7 cellular contexts compared by ENCODE assay signal in genomic region chrX:101408530-101408836, GRCh38. TPM values are rescaled to one million over a fixed set of nuclear protein-coding genes. Genes with fewer than 3 reads are reported as not detected.
A peak's percentile ranks its signal among the peaks of the same experiment; 100 is the strongest.
DNase-seq lines count a peak whose midpoint lies in the region; ATAC-seq and TF ChIP-seq lines count a peak whose summit lies in the region.

No MANE protein-coding gene starts in this region.

- H3K36me3 ChIP-seq in HCT116 (ENCODE audit: control insufficient read depth in 1 of 2, insufficient read depth in 2 of 2, low read length in 2 of 2) (peaks cover 3 to 8% of the 10 kb centered on the region in 2 experiments; a peak in 3 of 4 replicates), SK-N-SH (replicated peaks in 1 of 2; ENCODE audit: control insufficient read depth in 1 of 2, insufficient read depth in 2 of 2, low read length in 1 of 2) (peaks cover 14 to 18% of the 10 kb centered on the region in 2 experiments), gastroesophageal sphincter (peaks cover 0 to 15% of the 10 kb centered on the region in 2 donors), skeletal muscle satellite cell (ENCODE audit: insufficient read depth, low read length) (peaks cover 14% of the 10 kb centered on the region)

- peak; percentile 29 for ATAC-seq in HCT116
- ATAC-seq in gastroesophageal sphincter, result peak; percentile 1

- RAD21 ChIA-PET in HCT116 (lab: Charles Lee; ENCODE audit: low non-redundant PET in 1 of 2, low total read pairs in 2 of 2, uncharacterized antibody in 2 of 2, unreplicated experiment in 2 of 2), result no interaction called here

- BruUV-seq in HCT116 (replicated peaks; lab: Mats Ljungman, UMichigan), result TSS peak; percentile 68

- H2AFZ ChIP-seq in HCT116 (ENCODE audit: low read depth, low read length, poor library complexity, severe bottlenecking) (no peak overlapping the region), SK-N-SH (ENCODE audit: low read depth) (peak overlapping the region; percentile 54; the same call in 1 of the 2 replicates)

- peak overlapping the region; percentile 54 to 90 for H3K4me3 ChIP-seq in HCT116 (replicated peaks in 1 of 2; ENCODE audit: low read depth in 1 of 2, low read length in 2 of 2)
- H3K4me3 ChIP-seq in SK-N-SH (ENCODE audit: low read depth in 2 of 2, low read length in 1 of 2), result peak overlapping the region; percentile 83 to 88
- H3K4me3 ChIP-seq in gastroesophageal sphincter, result peak overlapping the region; percentile 63 to 95
- H3K4me3 ChIP-seq in skeletal muscle satellite cell (ENCODE audit: low read length), result peak overlapping the region; percentile 80

- H3K9ac ChIP-seq in HCT116 (ENCODE audit: low read length), result peak overlapping the region; percentile 91
- peak overlapping the region; percentile 91 for H3K9ac ChIP-seq in SK-N-SH
- peak overlapping the region; percentile 98 for H3K9ac ChIP-seq in skeletal muscle satellite cell (ENCODE audit: low read depth, low read length)

- WGBS in SK-N-SH (ENCODE audit: low lambda C conversion rate), result 2% methylated on average over 8 of the region's 8 CpGs
- WGBS in gastroesophageal sphincter (ENCODE audit: low coverage in 1 of 2), 2 donors, result 0 to 20% methylated on average over 1 to 3 of the region's 8 CpGs

- no peaks in the 10 kb centered on the region for H3K27me3 ChIP-seq in HCT116 (ENCODE audit: insufficient read depth, low read length)
- no peaks in the 10 kb centered on the region for H3K27me3 ChIP-seq in SK-N-SH (ENCODE audit: insufficient read depth)
- no peaks in the 10 kb centered on the region for H3K27me3 ChIP-seq in gastroesophageal sphincter
- H3K27me3 ChIP-seq in skeletal muscle satellite cell (ENCODE audit: control insufficient read depth, insufficient read depth, low read length), result no peaks in the 10 kb centered on the region

- TF ChIP-seq POLR2A in HCT116 (IDR thresholded peaks at IDR 0.05; ENCODE audit: borderline replicate concordance, extremely low read depth, insufficient read depth, insufficient read length) (no peak), gastroesophageal sphincter (IDR thresholded peaks at IDR 0.05) (no peak)

- intact Hi-C loops in HCT116 (cut with micrococcal nuclease), result no loop called here

- CTCF ChIA-PET in HCT116 (lab: Charles Lee), result no interaction called here
- CTCF ChIA-PET in SK-N-SH (lab: Yijun Ruan, JAX), result no interaction called here

- TF ChIP-seq RAD21 in HCT116 (IDR thresholded peaks at IDR 0.05; ENCODE audit: low read depth) (no peak), SK-N-SH (IDR thresholded peaks at IDR 0.05; ENCODE audit: low read length) (no peak)

- H3K9me2 ChIP-seq in HCT116 (ENCODE audit: insufficient read depth), result no peaks in the 10 kb centered on the region
- no peaks in the 10 kb centered on the region for H3K9me2 ChIP-seq in SK-N-SH

- H3K9me3 ChIP-seq in HCT116 (ENCODE audit: control insufficient read depth in 1 of 2, insufficient read depth in 1 of 2, low read depth in 1 of 2, low read length in 2 of 2), result no peaks in the 10 kb centered on the region
- H3K9me3 ChIP-seq in SK-N-SH, result no peaks in the 10 kb centered on the region
- H3K9me3 ChIP-seq in gastroesophageal sphincter, result no peaks in the 10 kb centered on the region
- H3K9me3 ChIP-seq in skeletal muscle satellite cell (replicated peaks; ENCODE audit: low read length), result no peaks in the 10 kb centered on the region

- no peaks in the 10 kb centered on the region for H3F3A ChIP-seq in SK-N-SH (replicated peaks; ENCODE audit: insufficient read depth)

- H3K27ac ChIP-seq in HCT116 (ENCODE audit: low read depth, low read length) (peak overlapping the region; percentile 71), SK-N-SH (ENCODE audit: low read depth in 2 of 2, low read length in 1 of 2) (peak overlapping the region; percentile 86 to 90), gastroesophageal sphincter (peak overlapping the region; percentile 90 to 99 (median 90))

- POLR2A ChIA-PET in HCT116 (lab: Charles Lee) (no interaction called here), SK-N-SH (lab: Yijun Ruan, JAX) (no interaction called here)

- TF ChIP-seq CTCF in HCT116 (IDR thresholded peaks at IDR 0.05 in 2 of 3, conservative IDR thresholded peaks at IDR 0.05 in 1 of 3; ENCODE audit: borderline replicate concordance in 1 of 3, insufficient read depth in 1 of 3, low read depth in 2 of 3, low read length in 2 of 3), result no peak
- peak; percentile 4; the same call in 1 of the 2 replicates for TF ChIP-seq CTCF in SK-N-SH (IDR thresholded peaks at IDR 0.05)
- TF ChIP-seq CTCF in gastroesophageal sphincter (IDR thresholded peaks at IDR 0.05), result peak in 1 of 4 experiments; percentile 34

- H3K4me1 ChIP-seq in HCT116 (ENCODE audit: control insufficient read depth in 1 of 2, insufficient read depth in 2 of 2, low read length in 2 of 2) (0 out of 4 replicates have a peak, but pooled peaks cover 0 to 3% of the 10 kb centered on the region in 2 experiments), SK-N-SH (ENCODE audit: control insufficient read depth in 1 of 2, insufficient read depth in 2 of 2, low read depth in 1 of 2, low read length in 1 of 2) (peaks cover 0 to 12% of the 10 kb centered on the region in 2 experiments; a peak in 2 of 4 replicates), gastroesophageal sphincter (peaks cover 0 to 56% (median 0%) of the 10 kb centered on the region in 3 donors), skeletal muscle satellite cell (ENCODE audit: control insufficient read depth, insufficient read depth, low read length) (no peaks in the 10 kb centered on the region)

- H3K4me2 ChIP-seq in HCT116 (ENCODE audit: low read length) (peak overlapping the region; percentile 80), SK-N-SH (peak overlapping the region; percentile 76), skeletal muscle satellite cell (ENCODE audit: low read length) (peak overlapping the region; percentile 84)

- no peak for DNase-seq in HCT116 (ENCODE audit: low read depth, low spot score)
- DNase-seq in SK-N-SH, result no peak
- no peak for DNase-seq in DMS114 treated with DMSO at 0.1 percent for 48 hours (lab: John Stamatoyannopoulos, UW; ENCODE audit: unreplicated experiment)
- no peak for DNase-seq in central memory CD4-positive, alpha-beta T cell
- no peak for DNase-seq in AG20443 (ENCODE audit: low spot score)

- H4K20me1 ChIP-seq in HCT116 (ENCODE audit: insufficient read depth) (no peaks in the 10 kb centered on the region), SK-N-SH (ENCODE audit: insufficient read depth) (peaks cover 20% of the 10 kb centered on the region; the same call in 1 of the 2 replicates)

- TF ChIP-seq EP300 in SK-N-SH (IDR thresholded peaks at IDR 0.05; ENCODE audit: borderline replicate concordance in 1 of 2, low read depth in 1 of 2, low read length in 1 of 2) (no peak), gastroesophageal sphincter (IDR thresholded peaks at IDR 0.05) (no peak)

- H3K79me2 ChIP-seq in HCT116 (ENCODE audit: insufficient read depth, low read length) (peaks cover 81% of the 10 kb centered on the region), SK-N-SH (ENCODE audit: insufficient read depth) (peaks cover 72% of the 10 kb centered on the region)

TF ChIP-seq in HCT116, 20 proteins besides CTCF, POLR2A, EP300 and RAD21:
- no peak for TF ChIP-seq SRF (IDR thresholded peaks at IDR 0.05; ENCODE audit: low read depth)

TF ChIP-seq in SK-N-SH, 30 proteins besides CTCF, POLR2A, EP300 and RAD21:
- TF ChIP-seq YY1 (IDR thresholded peaks at IDR 0.05; ENCODE audit: low read depth) (0 out of 2 replicates have a peak, but pooled peaks have one; percentile 4), USF2 (IDR thresholded peaks at IDR 0.05; ENCODE audit: borderline replicate concordance, low read depth, low read length) (no peak)
TF ChIP-seq in SK-N-SH: peak in this region for 1.

RNA-seq across cellular contexts. Expression of gene HNRNPH2, which starts 0.5 kb away (rescaled TPM):
- total RNA-seq in HCT116 (2021; ENCODE audit: unreplicated experiment) (49.8 TPM), gastroesophageal sphincter (10 to 100 TPM; 38.8 to 66.6 (median 62.1) TPM)
- 37.5 and 40.9 TPM in 2 replicates for polyA plus RNA-seq in HCT116 (2012)
- polyA plus RNA-seq in SK-N-SH (2012; rRNA removed), result 32.5 and 44.9 TPM in 2 replicates
- polyA plus RNA-seq in SK-N-SH (2012; cell fraction: cytosol; rRNA removed), result 56.7 and 75.5 TPM in 2 replicates
- 10.4 and 21.6 TPM in 2 replicates for polyA plus RNA-seq in SK-N-SH (2012; cell fraction: nucleus; rRNA removed)
- 39.1 and 47.1 TPM in 2 replicates for total RNA-seq in skeletal muscle satellite cell (2012; rRNA removed)

RNA-seq across cellular contexts. Expression of gene GLA, which starts 0.8 kb away (rescaled TPM):
- total RNA-seq in HCT116 (2021; ENCODE audit: unreplicated experiment) (40.8 TPM), gastroesophageal sphincter (10 to 100 TPM in 3 of 4 donors, 1 to 10 TPM in 1; 9.2 to 22.0 (median 16.1) TPM)
- 34.5 and 38.0 TPM in 2 replicates for polyA plus RNA-seq in HCT116 (2012)
- 20.4 and 29.5 TPM in 2 replicates for polyA plus RNA-seq in SK-N-SH (2012; rRNA removed)
- polyA plus RNA-seq in SK-N-SH (2012; cell fraction: cytosol; rRNA removed), result 20.5 and 21.6 TPM in 2 replicates
- polyA plus RNA-seq in SK-N-SH (2012; cell fraction: nucleus; rRNA removed), result 25.4 and 52.5 TPM in 2 replicates
- total RNA-seq in skeletal muscle satellite cell (2012; rRNA removed), result 38.5 and 42.4 TPM in 2 replicates

RNA-seq across cellular contexts. Expression of gene RPL36A, which starts 17.7 kb away (rescaled TPM):
- 360 TPM for total RNA-seq in HCT116 (2021; ENCODE audit: unreplicated experiment)
- polyA plus RNA-seq in HCT116 (2012), result 2,386 and 2,775 TPM in 2 replicates
- 3,417 and 5,140 TPM in 2 replicates for polyA plus RNA-seq in SK-N-SH (2012; rRNA removed)
- polyA plus RNA-seq in SK-N-SH (2012; cell fraction: cytosol; rRNA removed), result 7,024 and 8,541 TPM in 2 replicates
- polyA plus RNA-seq in SK-N-SH (2012; cell fraction: nucleus; rRNA removed), result 893 and 1,047 TPM in 2 replicates
- total RNA-seq in gastroesophageal sphincter, result 1,000 to 10,000 TPM in 3 of 4 donors, 100 to 1,000 TPM in 1; 629 to 1,573 (median 1,208) TPM
- total RNA-seq in skeletal muscle satellite cell (2012; rRNA removed), result 348 and 432 TPM in 2 replicates

RNA-seq across cellular contexts. Expression of gene BTK, which starts 22.5 kb away (rescaled TPM):
- total RNA-seq in HCT116 (2021; ENCODE audit: unreplicated experiment) (0.37 TPM), gastroesophageal sphincter (10 to 100 TPM in 1 of 4 donors, 1 to 10 TPM in 3; 2.2 to 14.8 (median 4.5) TPM)
- 0.02 and 0.07 TPM in 2 replicates for polyA plus RNA-seq in HCT116 (2012)
- not detected in 2 replicates for polyA plus RNA-seq in SK-N-SH (2012; rRNA removed)
- not detected in 2 replicates for polyA plus RNA-seq in SK-N-SH (2012; cell fraction: cytosol; rRNA removed)
- polyA plus RNA-seq in SK-N-SH (2012; cell fraction: nucleus; rRNA removed), result not detected in 2 replicates
- not detected in 2 replicates for total RNA-seq in skeletal muscle satellite cell (2012; rRNA removed)

RNA-seq across cellular contexts. Expression of gene TIMM8A, which starts 59.9 kb away (rescaled TPM):
- 24.9 TPM for total RNA-seq in HCT116 (2021; ENCODE audit: unreplicated experiment)
- 11.1 and 12.6 TPM in 2 replicates for polyA plus RNA-seq in HCT116 (2012)
- polyA plus RNA-seq in SK-N-SH (2012; rRNA removed), result 14.2 and 15.8 TPM in 2 replicates
- 15.9 and 16.3 TPM in 2 replicates for polyA plus RNA-seq in SK-N-SH (2012; cell fraction: cytosol; rRNA removed)
- polyA plus RNA-seq in SK-N-SH (2012; cell fraction: nucleus; rRNA removed), result 5.9 and 7.4 TPM in 2 replicates
- total RNA-seq in gastroesophageal sphincter, result 1 to 10 TPM; 1.5 to 7.1 (median 5.3) TPM
- total RNA-seq in skeletal muscle satellite cell (2012; rRNA removed), result 6.3 and 10.3 TPM in 2 replicates

Comparison
In these comparisons a context has a peak if more than half of its experiments do, and no peak if none do; other contexts are left out.
1. Of the 11 proteins assayed by ChIP-seq in both SK-N-SH and HCT116: peak only in SK-N-SH: CTCF and YY1; only in HCT116: none; in both: none; in neither: 9.